24 cellular contexts compared by ENCODE assay signal in genomic region chr16:22210285-22210684, GRCh38. TPM values are rescaled to one million over a fixed set of nuclear protein-coding genes. Genes with fewer than 3 reads are reported as not detected.
DNase-seq lines count a peak whose midpoint lies in the region; ATAC-seq, FAIRE-seq and TF ChIP-seq lines count a peak whose summit lies in the region.
"Had no signal": no experiment of that assay in that cellular context is flagged by ENCODE, and none has a peak within 500 bp of the region (broad histone marks: within the 10 kb centered on the region; RNA-seq: fewer than 3 reads in every experiment).

No MANE protein-coding gene starts in this region.

- no peaks in the 10 kb centered on the region for H3K9me1 ChIP-seq in endothelial cell of umbilical vein (replicated peaks; ENCODE audit: control insufficient read depth, extremely low read depth, insufficient read depth, low read length)

- CTCF ChIA-PET in RWPE1 (lab: Yijun Ruan, JAX) (interaction anchor here (1.1 kb wide), 1 partner anchor 111 kb away, joined by 3 read pairs; no protein-coding TSS in a partner anchor), endothelial cell of umbilical vein (lab: Charles Lee) (interaction anchor here (1.0 to 1.7 kb wide), 5 partner anchors 11 to 133 kb away, joined by 3 read pairs; no protein-coding TSS in a partner anchor)
- CTCF ChIA-PET in activated CD8-positive, alpha-beta memory T cell treated with anti-CD3 and anti-CD28 coated beads, Interleukin-2, amount 10 ng/mL, durations not matched to agents 7 days and 5 days (lab: Charles Lee), result interaction anchor here (0.6 to 8.7 kb wide), 5 partner anchors 11 to 670 kb away, joined by 3 to 113 read pairs (median 4); partner anchors contain the start of gene POLR3E

- H3K36me3 Mint-ChIP-seq in activated CD8-positive, alpha-beta memory T cell treated with anti-CD3 and anti-CD28 coated beads, Interleukin-2, amount 10 ng/mL, durations not matched to agents 7 days and 5 days, result peaks cover 44% of the 10 kb centered on the region

- H3K9me3 ChIP-seq in endothelial cell of umbilical vein (replicated peaks; ENCODE audit: control insufficient read depth, insufficient read depth, low read length), result no peaks in the 10 kb centered on the region
- peaks cover 3% of the 10 kb centered on the region for H3K9me3 ChIP-seq in skeletal muscle satellite cell (replicated peaks; ENCODE audit: low read length)
- H3K9me3 ChIP-seq: left lung, SJCRH30 had no signal

- no peaks in the 10 kb centered on the region for H3K27me3 ChIP-seq in endothelial cell of umbilical vein (ENCODE audit: control insufficient read depth in 2 of 2, insufficient read depth in 2 of 2, low read length in 2 of 2)
- H3K27me3 ChIP-seq in skeletal muscle satellite cell (ENCODE audit: control insufficient read depth, insufficient read depth, low read length), result no peaks in the 10 kb centered on the region
- H3K27me3 ChIP-seq: brain microvascular endothelial cell, left lung, SJCRH30 had no signal

- peaks cover 57% of the 10 kb centered on the region for H3K79me2 ChIP-seq in endothelial cell of umbilical vein (ENCODE audit: control insufficient read depth, insufficient read depth, low read length)

- no peaks in the 10 kb centered on the region for H4K20me1 ChIP-seq in endothelial cell of umbilical vein (replicated peaks; ENCODE audit: control insufficient read depth, extremely low read depth, insufficient read depth, low read length)

- H3K36me3 ChIP-seq in endothelial cell of umbilical vein (ENCODE audit: control insufficient read depth in 2 of 2, extremely low read depth in 1 of 2, insufficient read depth in 2 of 2, low read length in 2 of 2) (no peaks in the 10 kb centered on the region), skeletal muscle satellite cell (ENCODE audit: insufficient read depth, low read length) (peaks cover 4% of the 10 kb centered on the region)

- intact Hi-C loops in endothelial cell of umbilical vein (cut with micrococcal nuclease), result no loop called here

- H2AFZ ChIP-seq in endothelial cell of umbilical vein (ENCODE audit: low read depth, low read length), result no peak overlapping the region
- H2AFZ ChIP-seq: GM23248 had no signal

- no TSS peak for BruUV-seq in endothelial cell of umbilical vein (replicated peaks; lab: Mats Ljungman, UMichigan)

- no peak for ATAC-seq in activated CD8-positive, alpha-beta memory T cell treated with anti-CD3 and anti-CD28 coated beads, Interleukin-2, amount 10 ng/mL, durations not matched to agents 7 days and 5 days
- no peak for ATAC-seq in GM18907 (IDR thresholded peaks at IDR 0.05; ENCODE audit: unreplicated experiment)
- ATAC-seq: activated T-cell treated with anti-CD3 and anti-CD28 coated beads, Interleukin-2, amount 50 U/mL, for 72 hours; left lung; PC-3 had no signal

- peaks cover 16% of the 10 kb centered on the region for H3K4me1 ChIP-seq in endothelial cell of umbilical vein (ENCODE audit: control insufficient read depth, extremely low read depth, insufficient read depth, low read length)
- H3K4me1 ChIP-seq in skeletal muscle satellite cell (ENCODE audit: control insufficient read depth, insufficient read depth, low read length), result peaks cover 48% of the 10 kb centered on the region

- H3K4me3 ChIP-seq in endothelial cell of umbilical vein (replicated peaks in 1 of 3; ENCODE audit: insufficient read depth in 1 of 3, low read depth in 1 of 3, low read length in 3 of 3), result no peak overlapping the region
- no peak overlapping the region for H3K4me3 ChIP-seq in skeletal muscle satellite cell (ENCODE audit: low read length)
- H3K4me3 ChIP-seq: GM23248, left lung, SJCRH30 had no signal

- dilution Hi-C loops in endothelial cell of umbilical vein (cut with MboI; ENCODE audit: extremely low pct_ligation_motif_present, low sequenced_read_pairs), result no loop called here

- POLR2A ChIA-PET in RWPE1 (lab: Yijun Ruan, JAX; ENCODE audit: low non-redundant PET) (interaction anchor here (0.6 kb wide), 1 partner anchor 19 kb away, joined by 3 read pairs; no protein-coding TSS in a partner anchor), endothelial cell of umbilical vein (lab: Charles Lee) (no interaction called here)

- H3K27ac Mint-ChIP-seq in activated CD8-positive, alpha-beta memory T cell treated with anti-CD3 and anti-CD28 coated beads, Interleukin-2, amount 10 ng/mL, durations not matched to agents 7 days and 5 days, result no peak overlapping the region
- H3K27ac Mint-ChIP-seq: T-helper 1 cell treated with Interleukin-12 subunit alpha and Interleukin-12 subunit beta and Interleukin-4 antibody, amounts not matched to agents 30 μg/mL and 1 μg/mL, for 36 hours had no signal

- TF ChIP-seq POLR2A in endothelial cell of umbilical vein (IDR thresholded peaks at IDR 0.05; ENCODE audit: low read depth, low read length), result no peak

- no peak overlapping the region for H3K4me2 ChIP-seq in endothelial cell of umbilical vein (ENCODE audit: insufficient read depth, low read length)
- H3K4me2 ChIP-seq in skeletal muscle satellite cell (ENCODE audit: low read length), result peak overlapping the region; percentile 51

- TF ChIP-seq CTCF in C4-2B (conservative IDR thresholded peaks at IDR 0.05), result no peak
- TF ChIP-seq CTCF in RWPE1 (conservative IDR thresholded peaks at IDR 0.05; ENCODE audit: low read depth), result no peak
- no peak for TF ChIP-seq CTCF in endothelial cell of umbilical vein (IDR thresholded peaks at IDR 0.05; ENCODE audit: extremely low read depth in 1 of 2, insufficient read depth in 1 of 2, low read depth in 1 of 2, low read length in 2 of 2)

- H3K4me3 Mint-ChIP-seq in activated CD8-positive, alpha-beta memory T cell treated with anti-CD3 and anti-CD28 coated beads, Interleukin-2, amount 10 ng/mL, durations not matched to agents 7 days and 5 days, result no peak overlapping the region
- H3K4me3 Mint-ChIP-seq: activated T-cell treated with anti-CD3 and anti-CD28 coated beads, Interleukin-2, amount 50 U/mL, for 72 hours; T-helper 1 cell treated with Interleukin-12 subunit alpha and Interleukin-12 subunit beta and Interleukin-4 antibody, amounts not matched to agents 30 μg/mL and 1 μg/mL, for 36 hours had no signal

- peaks cover 3% of the 10 kb centered on the region for H3K9me3 Mint-ChIP-seq in activated CD8-positive, alpha-beta memory T cell treated with anti-CD3 and anti-CD28 coated beads, Interleukin-2, amount 10 ng/mL, durations not matched to agents 7 days and 5 days (ENCODE audit: low read depth)
- H3K9me3 Mint-ChIP-seq: activated T-cell treated with anti-CD3 and anti-CD28 coated beads, Interleukin-2, amount 50 U/mL, for 72 hours; T-helper 1 cell treated with Interleukin-12 subunit alpha and Interleukin-12 subunit beta and Interleukin-4 antibody, amounts not matched to agents 30 μg/mL and 1 μg/mL, for 36 hours had no signal

- no peak for DNase-seq in RWPE1 (ENCODE audit: low spot score)
- no peak for DNase-seq in endothelial cell of umbilical vein (ENCODE audit: low read depth, low spot score)
- DNase-seq in cerebellum (ENCODE audit: low spot score), result no peak
- DNase-seq in DMS153 treated with DMSO at 0.1 percent for 48 hours (lab: John Stamatoyannopoulos, UW; ENCODE audit: unreplicated experiment), result no peak
- DNase-seq in activated CD8-positive, alpha-beta memory T cell treated with anti-CD3 and anti-CD28 coated beads, Interleukin-2, amount 10 ng/mL, durations not matched to agents 7 days and 5 days, result no peak
- DNase-seq: activated CD4-positive, CD25-positive, alpha-beta regulatory T cell; activated T-cell treated with anti-CD3 and anti-CD28 coated beads, Interleukin-2, amount 50 U/mL, for 72 hours; brain microvascular endothelial cell; CD4-positive, alpha-beta memory T cell; cortex of kidney; GDM1; left lung; NCI-H1694 treated with DMSO at 0.1 percent for 48 hours; NCI-H774; PC-3; SJCRH30; stimulated activated CD8-positive, alpha-beta memory T cell treated with anti-CD3 and anti-CD28 coated beads, Interleukin-4, amount 100 ng/mL, for 48 hours had no signal

- H3K4me1 Mint-ChIP-seq in activated CD8-positive, alpha-beta memory T cell treated with anti-CD3 and anti-CD28 coated beads, Interleukin-2, amount 10 ng/mL, durations not matched to agents 7 days and 5 days, result peaks cover 40% of the 10 kb centered on the region

- H3K27ac ChIP-seq in C4-2B (peak overlapping the region; percentile 91), RWPE1 (peak overlapping the region; percentile 92), endothelial cell of umbilical vein (ENCODE audit: insufficient read depth, low read depth, low read length) (no peak overlapping the region)
- H3K27ac ChIP-seq: brain microvascular endothelial cell, GM23248, left lung, SJCRH30 had no signal

- H3K27me3 Mint-ChIP-seq in activated CD8-positive, alpha-beta memory T cell treated with anti-CD3 and anti-CD28 coated beads, Interleukin-2, amount 10 ng/mL, durations not matched to agents 7 days and 5 days, result no peaks in the 10 kb centered on the region
- H3K27me3 Mint-ChIP-seq: CD4-positive, alpha-beta memory T cell had no signal

- H3K9ac ChIP-seq in endothelial cell of umbilical vein (replicated peaks; ENCODE audit: extremely low read depth, insufficient read depth, low read length) (no peak overlapping the region), skeletal muscle satellite cell (ENCODE audit: low read depth, low read length) (peak overlapping the region; percentile 36)
- H3K9ac ChIP-seq: GM23248 had no signal

- peak; percentile 40 for FAIRE-seq in endothelial cell of umbilical vein (lab: Jason Lieb, UNC)

RNA-seq across cellular contexts. Expression of gene EEF2K, which starts 4.2 kb away (rescaled TPM):
- 44.1 and 48.6 TPM in 2 replicates for total RNA-seq in endothelial cell of umbilical vein
- polyA plus RNA-seq in endothelial cell of umbilical vein, result 16.0 and 18.4 TPM in 2 replicates
- 19.7 and 20.7 TPM in 2 replicates for polyA plus RNA-seq in endothelial cell of umbilical vein (2011; cell fraction: cytosol; rRNA removed)
- polyA plus RNA-seq in endothelial cell of umbilical vein (2011; cell fraction: nucleus; rRNA removed), result 58.3 and 61.0 TPM in 2 replicates
- 13.6 and 15.5 TPM in 2 replicates for polyA plus RNA-seq in endothelial cell of umbilical vein (2012)
- 39.5 and 48.7 TPM in 2 replicates for polyA minus RNA-seq in endothelial cell of umbilical vein
- 14.5 TPM for polyA minus RNA-seq in endothelial cell of umbilical vein (2011; cell fraction: cytosol; rRNA and poly(A)+ RNA removed)
- polyA minus RNA-seq in endothelial cell of umbilical vein (2011; cell fraction: nucleus; rRNA and poly(A)+ RNA removed), result 22.4 and 29.9 TPM in 2 replicates
- total RNA-seq in skeletal muscle satellite cell (2012; rRNA removed), result 21.8 and 32.8 TPM in 2 replicates
- total RNA-seq in cerebellum, result 19.2 TPM
- total RNA-seq in activated CD8-positive, alpha-beta memory T cell treated with anti-CD3 and anti-CD28 coated beads, Interleukin-2, amount 10 ng/mL, durations not matched to agents 7 days and 5 days, result 10 to 100 TPM; 34.8 to 36.7 TPM

RNA-seq across cellular contexts. Expression of gene SDR42E2, which starts 48.0 kb away (rescaled TPM):
- total RNA-seq in endothelial cell of umbilical vein (0.13 and 0.21 TPM in 2 replicates), cerebellum (not detected)
- 0.03 TPM in 2 replicates for polyA plus RNA-seq in endothelial cell of umbilical vein
- polyA plus RNA-seq in endothelial cell of umbilical vein (2011; cell fraction: cytosol; rRNA removed), result 0.01 TPM in 1 of 2 replicates, not detected in the other
- 0.11 and 0.17 TPM in 2 replicates for polyA plus RNA-seq in endothelial cell of umbilical vein (2011; cell fraction: nucleus; rRNA removed)
- not detected in 2 replicates for polyA plus RNA-seq in endothelial cell of umbilical vein (2012)
- 0.12 TPM in 1 of 2 replicates, not detected in the other for polyA minus RNA-seq in endothelial cell of umbilical vein
- not detected for polyA minus RNA-seq in endothelial cell of umbilical vein (2011; cell fraction: cytosol; rRNA and poly(A)+ RNA removed)
- 0.53 and 0.63 TPM in 2 replicates for polyA minus RNA-seq in endothelial cell of umbilical vein (2011; cell fraction: nucleus; rRNA and poly(A)+ RNA removed)
- not detected in 2 replicates for total RNA-seq in skeletal muscle satellite cell (2012; rRNA removed)
- total RNA-seq in activated CD8-positive, alpha-beta memory T cell treated with anti-CD3 and anti-CD28 coated beads, Interleukin-2, amount 10 ng/mL, durations not matched to agents 7 days and 5 days, result under 1 TPM in 1 of 2 experiments, not detected in 1; 0.18 TPM
- total RNA-seq: GM23248, PC-3, renal cortical epithelial cell, SJCRH30 had no signal
- polyA plus RNA-seq: AG04450, GM23248 had no signal
